ENCODE assay signal across 8 cellular contexts in the genomic region with DNA sequence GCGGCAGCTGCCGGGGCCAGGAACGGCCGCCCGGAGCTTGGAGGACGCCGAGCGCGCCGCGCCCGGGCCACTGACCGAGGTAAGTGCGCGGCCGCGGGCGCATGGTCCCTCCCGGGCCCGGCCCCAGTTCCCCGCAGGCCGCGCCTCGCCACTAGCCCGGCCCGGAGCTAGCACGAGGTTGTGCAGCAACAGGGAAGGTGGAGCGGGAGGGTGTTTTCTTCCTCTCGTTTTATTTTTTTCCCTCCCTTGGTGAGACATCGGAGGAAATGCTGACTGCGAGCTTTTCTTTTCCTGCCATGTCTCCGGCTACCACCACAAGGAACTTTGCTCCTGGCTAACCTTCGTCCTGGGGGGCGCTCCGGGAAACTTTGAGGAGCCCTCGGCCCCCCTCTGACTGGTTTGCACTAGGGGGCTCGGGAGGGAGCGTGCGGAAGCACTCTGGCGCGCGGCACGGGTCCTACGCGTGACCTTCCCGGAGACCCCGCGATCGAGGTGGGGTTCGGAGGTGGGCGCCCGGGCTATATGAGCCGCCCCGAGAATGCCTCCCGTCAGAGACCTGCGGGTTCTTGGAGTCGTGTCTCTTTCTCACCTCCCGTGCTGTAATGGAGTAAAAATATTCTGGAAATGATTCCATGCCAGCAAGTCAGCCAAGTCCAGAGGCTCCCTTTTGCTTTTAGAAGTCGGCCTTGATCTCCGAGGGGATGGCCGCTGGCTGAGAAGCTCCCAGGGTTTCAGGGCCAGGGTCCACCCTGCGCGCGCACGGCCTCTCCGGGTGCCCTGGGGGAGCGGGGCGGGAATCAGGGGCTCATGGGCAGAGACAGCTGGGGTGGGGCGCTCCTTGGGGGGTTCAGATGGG. TPM values are rescaled to one million over a fixed set of nuclear protein-coding genes. Genes with fewer than 3 reads are reported as not detected.
DNase-seq lines count a peak whose midpoint lies in the region; ATAC-seq and TF ChIP-seq lines count a peak whose summit lies in the region.

No MANE protein-coding gene starts in this region.

- H3K27me3 Mint-ChIP-seq in Calu3 (ENCODE audit: unreplicated experiment), result peaks cover 39% of the 10 kb centered on the region

- peak overlapping the region; percentile 98 for H2AFZ ChIP-seq in PC-3 (ENCODE audit: low read length)
- peak overlapping the region; percentile 13 for H2AFZ ChIP-seq in trophoblast cell (ENCODE audit: insufficient read depth, low read length, poor library complexity)

- peak overlapping the region; percentile 85 for H3K4me3 ChIP-seq in PC-3 (ENCODE audit: low read length)
- H3K4me3 ChIP-seq in trophoblast cell (ENCODE audit: low read depth, low read length), result no peak overlapping the region
- H3K4me3 ChIP-seq in HAP-1, result no peak overlapping the region

- in situ Hi-C loops in HAP-1 (cut with MboI; ENCODE audit: low sequenced_read_pairs) (no loop called here), GM13977 (cut with MboI; ENCODE audit: low pct_unique_long_range_greater_than_20kb, low sequenced_read_pairs, unreplicated experiment) (no loop called here)

- H3F3A ChIP-seq in PC-3 (ENCODE audit: low read length, unreplicated experiment), result no peaks in the 10 kb centered on the region

- no peak for TF ChIP-seq CTCF in Calu3 (IDR thresholded peaks at IDR 0.05; ENCODE audit: unreplicated experiment)
- TF ChIP-seq CTCF in PC-3 (conservative IDR thresholded peaks at IDR 0.05; ENCODE audit: low read depth, low read length), result no peak
- TF ChIP-seq CTCF in GM13977 (IDR thresholded peaks at IDR 0.05; ENCODE audit: extremely low read depth, insufficient read depth, missing control alignments), result no peak

- no peaks in the 10 kb centered on the region for H3K36me3 ChIP-seq in PC-3 (ENCODE audit: low read depth, low read length)
- H3K36me3 ChIP-seq in trophoblast cell (ENCODE audit: control insufficient read depth in 1 of 2, insufficient read depth in 2 of 2, low read length in 2 of 2), result no peaks in the 10 kb centered on the region
- no peaks in the 10 kb centered on the region for H3K36me3 ChIP-seq in HAP-1 (replicated peaks)

- H3K36me3 Mint-ChIP-seq in Calu3 (ENCODE audit: insufficient read depth, unreplicated experiment), result no peaks in the 10 kb centered on the region

- peak; percentile 5 for DNase-seq in Calu3
- DNase-seq in PC-3, result peak; percentile 43
- DNase-seq in glomerular visceral epithelial cell (ENCODE audit: extremely low spot score), result peak; percentile 17
- peak in 1 of 2 donors; percentile 7 for DNase-seq in trophoblast cell
- DNase-seq in HAP-1 (ENCODE audit: low spot score in 2 of 2), result no peak
- DNase-seq in GM13977 (ENCODE audit: low spot score), result no peak

- no peaks in the 10 kb centered on the region for H3K9me2 ChIP-seq in PC-3 (replicated peaks; ENCODE audit: low read length)

- no peaks in the 10 kb centered on the region for H3K4me1 Mint-ChIP-seq in Calu3 (ENCODE audit: low read depth, unreplicated experiment)

- H3K4me2 ChIP-seq in PC-3 (ENCODE audit: low read length) (peak overlapping the region; percentile 99), trophoblast cell (ENCODE audit: low read length) (peak overlapping the region; percentile 71)

- intact Hi-C loops in Calu3 (cut with micrococcal nuclease; ENCODE audit: unreplicated experiment) (no loop called here), PC-3 (cut with micrococcal nuclease) (no loop called here)

- no peak overlapping the region for H4K12ac ChIP-seq in trophoblast cell (ENCODE audit: low read depth, low read length)

- no peaks in the 10 kb centered on the region for H3K9me3 Mint-ChIP-seq in Calu3 (ENCODE audit: low read depth, unreplicated experiment)

- POLR2A ChIA-PET in PC-3 (lab: Charles Lee; ENCODE audit: unreplicated experiment), result interaction anchor here (0.6 kb wide), 1 partner anchor 9 kb away, joined by 5 read pairs; no protein-coding TSS in a partner anchor

- peak overlapping the region; percentile 21 for H3K4me3 Mint-ChIP-seq in Calu3 (ENCODE audit: low read depth, unreplicated experiment)

- CTCF ChIA-PET in Calu3 (lab: Charles Lee) (interaction anchor here (0.6 kb wide), 1 partner anchor 22 kb away, joined by 3 read pairs; no protein-coding TSS in a partner anchor), PC-3 (lab: Charles Lee) (no interaction called here)

- no peak overlapping the region for H2BK120ac ChIP-seq in trophoblast cell (ENCODE audit: insufficient read depth, low read length, poor library complexity)

- BruUV-seq in Calu3 (replicated peaks; lab: Mats Ljungman, UMichigan) (no TSS peak), PC-3 (replicated peaks; lab: Mats Ljungman, UMichigan) (no TSS peak)

- no peak overlapping the region for H3K27ac Mint-ChIP-seq in Calu3 (ENCODE audit: unreplicated experiment)

- H3K9me3 ChIP-seq in PC-3 (ENCODE audit: low read length) (no peaks in the 10 kb centered on the region), trophoblast cell (ENCODE audit: insufficient read depth, low read depth, low read length) (peaks cover 5% of the 10 kb centered on the region), HAP-1 (no peaks in the 10 kb centered on the region)

- no peak overlapping the region for H3K23ac ChIP-seq in trophoblast cell (ENCODE audit: low read length)

- no peaks in the 10 kb centered on the region for H3K79me1 ChIP-seq in trophoblast cell (ENCODE audit: low read length)

- H4K8ac ChIP-seq in trophoblast cell (ENCODE audit: low read depth, low read length), result no peak overlapping the region

- no peak overlapping the region for H3K14ac ChIP-seq in trophoblast cell (ENCODE audit: low read length)

- H3K9ac ChIP-seq in PC-3 (ENCODE audit: low read length) (peak overlapping the region; percentile 40), trophoblast cell (ENCODE audit: low read length) (no peak overlapping the region)

- no peak overlapping the region for H2BK12ac ChIP-seq in trophoblast cell (ENCODE audit: low read length)

- WGBS in trophoblast cell (ENCODE audit: extremely low coverage, insufficient coverage, insufficient read length), result no CpG with 5 or more reads among the region's 69 CpGs

- H3K27me3 ChIP-seq in PC-3 (ENCODE audit: low read length), result no peaks in the 10 kb centered on the region
- peaks cover 40% of the 10 kb centered on the region for H3K27me3 ChIP-seq in trophoblast cell (ENCODE audit: insufficient read depth, low read length)
- peaks cover 13% of the 10 kb centered on the region for H3K27me3 ChIP-seq in HAP-1 (ENCODE audit: low read depth)

- peak; percentile 39 for ATAC-seq in PC-3
- ATAC-seq in GM19467 (IDR thresholded peaks at IDR 0.05; ENCODE audit: unreplicated experiment), result no peak
- ATAC-seq in HG02938 (IDR thresholded peaks at IDR 0.05; ENCODE audit: unreplicated experiment), result no peak

- H4K20me1 ChIP-seq in PC-3 (ENCODE audit: low read length), result no peaks in the 10 kb centered on the region

- no peak overlapping the region for H2BK5ac ChIP-seq in trophoblast cell (ENCODE audit: low read depth, low read length, poor library complexity)

- H3K4me1 ChIP-seq in PC-3 (ENCODE audit: insufficient read depth, low read length), result peaks cover 12% of the 10 kb centered on the region
- H3K4me1 ChIP-seq in trophoblast cell (ENCODE audit: control insufficient read depth in 1 of 2, insufficient read depth in 2 of 2, low read length in 2 of 2), result peaks cover 8 to 11% of the 10 kb centered on the region in 2 experiments
- H3K4me1 ChIP-seq in HAP-1, result no peaks in the 10 kb centered on the region

- H2AK5ac ChIP-seq in trophoblast cell (ENCODE audit: low read length), result no peak overlapping the region

- H3K18ac ChIP-seq in trophoblast cell (ENCODE audit: low read length), result no peak overlapping the region

- H4K91ac ChIP-seq in trophoblast cell (ENCODE audit: low read depth, low read length), result no peak overlapping the region

- no peak overlapping the region for H3K4ac ChIP-seq in trophoblast cell (ENCODE audit: low read depth, low read length)

- H3K27ac ChIP-seq in PC-3 (ENCODE audit: low read length), result no peak overlapping the region
- no peak overlapping the region for H3K27ac ChIP-seq in trophoblast cell (ENCODE audit: low read depth, low read length)

- peaks cover 13% of the 10 kb centered on the region for H3K79me2 ChIP-seq in PC-3 (ENCODE audit: low read length)
- no peaks in the 10 kb centered on the region for H3K79me2 ChIP-seq in trophoblast cell (ENCODE audit: control insufficient read depth, insufficient read depth, low read length, poor library complexity)

RNA-seq across cellular contexts. Expression of gene KCNJ12, which starts 0.9 kb away (rescaled TPM):
- total RNA-seq in Calu3 (2022), result not detected in 2 replicates
- 10.0 and 11.1 TPM in 2 replicates for total RNA-seq in PC-3 (2014; rRNA removed)
- 0.17 and 0.22 TPM in 2 replicates for polyA plus RNA-seq in trophoblast cell (2013)

Comparison
In these comparisons a context has a peak if more than half of its experiments do, and no peak if none do; other contexts are left out.
1. DNase-seq: peak in Calu3 (single experiment), PC-3 (single experiment) and glomerular visceral epithelial cell (single experiment); none in HAP-1 (0 of 2) and GM13977 (single experiment).
2. RNA of gene KCNJ12, which starts 0.9 kb away (total RNA-seq): 10.0 to 11.1 TPM in PC-3; not detected in Calu3; every median in the first group is over 10 times any median in the second.